ENCODE assay signal across 25 cellular contexts in the genomic region with DNA sequence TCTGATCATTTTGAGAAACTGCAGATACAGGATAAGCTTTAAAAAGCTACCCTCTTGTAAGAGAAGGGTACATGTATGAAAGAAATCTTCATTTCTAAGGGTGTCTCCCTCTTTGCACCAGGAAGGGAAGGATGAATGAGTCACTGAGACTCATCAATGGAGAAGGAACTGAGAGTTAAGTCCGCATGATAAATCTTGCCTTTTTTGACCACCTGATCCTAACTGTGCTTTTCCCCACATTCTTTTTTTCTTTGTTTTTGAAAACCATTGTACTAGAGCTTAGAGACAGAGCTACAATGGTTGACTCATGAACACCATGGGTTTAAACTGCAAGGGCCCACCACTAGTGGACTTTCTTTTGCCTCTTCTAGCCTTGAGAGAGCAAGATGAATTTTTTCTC.
DNase-seq lines count a peak whose midpoint lies in the region; ATAC-seq and TF ChIP-seq lines count a peak whose summit lies in the region.
"Had no signal": no experiment of that assay in that cellular context is flagged by ENCODE, and none has a peak within 500 bp of the region (broad histone marks: within the 10 kb centered on the region; RNA-seq: fewer than 3 reads in every experiment).

No MANE protein-coding gene starts in this region.

- H3K27me3 ChIP-seq in RWPE2 (ENCODE audit: insufficient read depth, poor library complexity, severe bottlenecking) = no peaks in the 10 kb centered on the region
- H3K27me3 ChIP-seq: BLaER1 had no signal

- H3K27ac ChIP-seq in RWPE2 (ENCODE audit: poor library complexity, severe bottlenecking) = no peak overlapping the region
- no peak overlapping the region for H3K27ac ChIP-seq in epithelial cell of prostate
- H3K27ac ChIP-seq: BLaER1, SK-N-MC had no signal

- no peaks in the 10 kb centered on the region for H3K36me3 ChIP-seq in RWPE2 (ENCODE audit: low read depth)
- H3K36me3 ChIP-seq: BLaER1 had no signal

- H3K27ac Mint-ChIP-seq in nephron progenitor cell = no peak overlapping the region
- H3K27ac Mint-ChIP-seq: CD4-positive, CD25-positive, alpha-beta regulatory T cell; T-helper 1 cell treated with Interleukin-12 subunit alpha and Interleukin-12 subunit beta and Interleukin-4 antibody, amounts not matched to agents 30 μg/mL and 1 μg/mL, for 36 hours had no signal

- H3K4me3 ChIP-seq in RWPE2 (ENCODE audit: severe bottlenecking) = no peak overlapping the region
- H3K4me3 ChIP-seq: BLaER1, SK-N-MC had no signal

- TF ChIP-seq CTCF in RWPE2 (IDR thresholded peaks at IDR 0.05; ENCODE audit: poor library complexity, severe bottlenecking) = no peak
- TF ChIP-seq CTCF in nephron progenitor cell (IDR thresholded peaks at IDR 0.05) = no peak

- no peaks in the 10 kb centered on the region for H3K36me3 Mint-ChIP-seq in nephron progenitor cell (ENCODE audit: low read depth)
- H3K36me3 Mint-ChIP-seq: CD4-positive, CD25-positive, alpha-beta regulatory T cell had no signal

- H3K9me3 Mint-ChIP-seq in nephron progenitor cell = peaks cover 12% of the 10 kb centered on the region
- H3K9me3 Mint-ChIP-seq: T-helper 1 cell treated with Interleukin-12 subunit alpha and Interleukin-12 subunit beta and Interleukin-4 antibody, amounts not matched to agents 30 μg/mL and 1 μg/mL, for 36 hours had no signal

- DNase-seq in ELR (ENCODE audit: low read depth) (peak; percentile 38), HT1080 (ENCODE audit: low read depth) (peak; percentile 61), RWPE2 (ENCODE audit: low spot score) (no peak), epithelial cell of prostate (ENCODE audit: low read depth, low spot score) (peak; percentile 24), nephron progenitor cell (no peak)
- no peak for DNase-seq in activated CD4-positive, alpha-beta T cell treated with anti-CD3 and anti-CD28 coated beads, Interleukin-2, amount 50 U/mL, for 4 hours
- DNase-seq in activated naive CD4-positive, alpha-beta T cell (lab: John Stamatoyannopoulos, UW) = no peak
- DNase-seq: CD4-positive, CD25-positive, alpha-beta regulatory T cell; COR-L47; DMS53; GF-D8; IMR-90; KG1; NCI-H2029; NCI-H446 treated with DMSO at 0.1 percent for 48 hours; NCI-H526; NCI-H82; NK-92 treated with Interleukin-12 subunit alpha and Interleukin-12 subunit beta, amount 100 ng/mL, for 24 hours; SIG-M5; SW 1271 had no signal

- peaks cover 7% of the 10 kb centered on the region for H3K4me1 ChIP-seq in RWPE2 (ENCODE audit: insufficient read depth, poor library complexity, severe bottlenecking)
- H3K4me1 ChIP-seq: BLaER1 had no signal

- H3K27me3 Mint-ChIP-seq in nephron progenitor cell (ENCODE audit: low read depth, poor library complexity) = no peaks in the 10 kb centered on the region
- H3K27me3 Mint-ChIP-seq: CD4-positive, CD25-positive, alpha-beta regulatory T cell had no signal

- no peak overlapping the region for H3K4me3 Mint-ChIP-seq in nephron progenitor cell
- H3K4me3 Mint-ChIP-seq: CD4-positive, CD25-positive, alpha-beta regulatory T cell; T-helper 1 cell treated with Interleukin-12 subunit alpha and Interleukin-12 subunit beta and Interleukin-4 antibody, amounts not matched to agents 30 μg/mL and 1 μg/mL, for 36 hours had no signal

- no peaks in the 10 kb centered on the region for H3K4me1 Mint-ChIP-seq in nephron progenitor cell
- H3K4me1 Mint-ChIP-seq: CD4-positive, CD25-positive, alpha-beta regulatory T cell had no signal

- H3K9me3 ChIP-seq in RWPE2 (ENCODE audit: severe bottlenecking) = no peaks in the 10 kb centered on the region
- H3K9me3 ChIP-seq: BLaER1 had no signal

- ATAC-seq in RWPE2 (ENCODE audit: low read depth) (peak; percentile 23; the same call in 1 of the 3 replicates), HG03354 (IDR thresholded peaks at IDR 0.05; ENCODE audit: poor library complexity, severe bottlenecking, unreplicated experiment) (no peak)
- ATAC-seq: Panc1 had no signal

Comparison
In these comparisons a context has a peak if more than half of its experiments do, and no peak if none do; other contexts are left out.
1. DNase-seq: peak in ELR (single experiment), HT1080 (single experiment) and epithelial cell of prostate (single experiment); none in RWPE2 (single experiment), nephron progenitor cell (single experiment), activated CD4-positive, alpha-beta T cell treated with anti-CD3 and anti-CD28 coated beads, Interleukin-2, amount 50 U/mL, for 4 hours (0 of 2) and activated naive CD4-positive, alpha-beta T cell (0 of 4).